Comparison of ENCODE assay signal across 8 cellular contexts in genomic region chr15:43799945-43800285, GRCh38. TPM values are rescaled to one million over a fixed set of nuclear protein-coding genes. Genes with fewer than 3 reads are reported as not detected.
DNase-seq lines count a peak whose midpoint lies in the region; ATAC-seq, FAIRE-seq and TF ChIP-seq lines count a peak whose summit lies in the region.

SERINC4 (minus strand) TSS chr15:43800220; CDS start chr15:43799986, 234 bp downstream.

- no peaks in the 10 kb centered on the region for H3K27me3 ChIP-seq in astrocyte (ENCODE audit: insufficient read depth, low read length)

- DNase-seq in DMS 273 (lab: John Stamatoyannopoulos, UW; ENCODE audit: unreplicated experiment) (peak; percentile 24), DMS 273 treated with DMSO at 0.1 percent for 48 hours (lab: John Stamatoyannopoulos, UW) (no peak), astrocyte (ENCODE audit: low read depth) (no peak), left colon (no peak), NCI-H1105 (lab: John Stamatoyannopoulos, UW) (no peak), midbrain (lab: John Stamatoyannopoulos, UW) (no peak), SW480 (ENCODE audit: low spot score) (no peak)

- no peaks in the 10 kb centered on the region for H3K27me3 Mint-ChIP-seq in astrocyte (ENCODE audit: low read depth, unreplicated experiment)

- H3K9me3 ChIP-seq in astrocyte (ENCODE audit: insufficient read depth, low read depth, low read length): no peaks in the 10 kb centered on the region

- H3K4me1 Mint-ChIP-seq in astrocyte (ENCODE audit: low read depth, unreplicated experiment): peaks cover 49% of the 10 kb centered on the region

- H3K9ac ChIP-seq in astrocyte (ENCODE audit: low read length): peak within 1 kb of the TSS; percentile 95

- peaks cover 35% of the 10 kb centered on the region for H3K36me3 ChIP-seq in astrocyte (ENCODE audit: insufficient read depth, low read length)

- H3K4me1 ChIP-seq in astrocyte (ENCODE audit: insufficient read depth, low read length): peaks cover 19% of the 10 kb centered on the region

- H3K9me3 Mint-ChIP-seq in astrocyte (ENCODE audit: unreplicated experiment): peaks cover 2% of the 10 kb centered on the region

- H3K4me2 ChIP-seq in astrocyte (ENCODE audit: low read length): peak within 1 kb of the TSS; percentile 96

- TF ChIP-seq CTCF in astrocyte (IDR thresholded peaks at IDR 0.05; ENCODE audit: insufficient read depth, low read depth, low read length): no peak

- H3K27ac ChIP-seq in astrocyte (ENCODE audit: low read depth, low read length) (peak within 1 kb of the TSS; percentile 71), temporal lobe (ENCODE audit: low read depth, low read length) (peak within 1 kb of the TSS; percentile 100)

- intact Hi-C loops in left colon (cut with DNase I, micrococcal nuclease): no loop called here

- peak within 1 kb of the TSS; percentile 100 for H3K4me3 Mint-ChIP-seq in astrocyte (ENCODE audit: unreplicated experiment)

- FAIRE-seq in astrocyte (lab: Jason Lieb, UNC): no peak

- peaks cover 26% of the 10 kb centered on the region for H3K79me2 ChIP-seq in astrocyte (ENCODE audit: insufficient read depth, low read length)

- peak within 1 kb of the TSS; percentile 100 for H3K4me3 ChIP-seq in astrocyte (ENCODE audit: insufficient read depth, low read depth, low read length)

- H3K36me3 Mint-ChIP-seq in astrocyte (ENCODE audit: low read depth, unreplicated experiment): peaks cover 28% of the 10 kb centered on the region

- H2AFZ ChIP-seq in astrocyte (ENCODE audit: low read depth, low read length): peak within 1 kb of the TSS; percentile 78

- H3K27ac Mint-ChIP-seq in astrocyte (ENCODE audit: unreplicated experiment): peak within 1 kb of the TSS; percentile 99

- peak; percentile 0 for ATAC-seq in left colon

- peaks cover 29% of the 10 kb centered on the region for H4K20me1 ChIP-seq in astrocyte (ENCODE audit: insufficient read depth, low read length)

RNA-seq across cellular contexts. Expression of gene SERINC4, which starts in this region (rescaled TPM):
- total RNA-seq in astrocyte (0.30 TPM in 1 of 2 replicates, not detected in the other), left colon (under 1 TPM in 1 of 2 donors, not detected in 1; 0.12 TPM), temporal lobe (under 0.01 TPM)

Comparison
In these comparisons a context has a peak if more than half of its experiments do, and no peak if none do; other contexts are left out.
1. Peak in ATAC-seq in left colon; RNA of the gene not detected or under 1 TPM.